13 cellular contexts compared by ENCODE assay signal in the genomic region with DNA sequence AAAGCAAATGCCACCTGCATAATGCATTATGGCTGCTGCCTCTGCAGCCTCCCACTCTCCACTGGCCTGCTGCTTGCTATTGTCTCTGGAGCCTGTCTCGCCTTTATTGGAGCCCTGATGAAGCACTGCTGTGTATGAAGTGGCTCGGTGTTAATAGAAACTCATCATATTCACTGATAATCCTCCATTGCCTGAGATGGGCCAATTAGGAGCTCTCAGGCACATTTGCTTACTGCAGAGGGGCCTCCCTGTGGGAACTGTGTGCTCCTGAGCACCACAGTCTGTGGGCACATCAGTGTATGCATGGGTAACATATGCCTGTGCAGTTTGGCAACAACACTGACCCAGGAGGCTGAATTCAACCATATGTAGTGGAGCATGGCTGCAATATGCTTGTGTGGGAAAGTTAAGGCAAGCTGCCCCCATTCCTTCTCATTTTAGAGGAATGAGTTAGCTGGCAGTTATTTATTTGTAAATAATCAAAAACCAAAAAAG. TPM values are rescaled to one million over a fixed set of nuclear protein-coding genes. Genes with fewer than 3 reads are reported as not detected.
DNase-seq lines count a peak whose midpoint lies in the region; FAIRE-seq and TF ChIP-seq lines count a peak whose summit lies in the region.
"Had no signal": no experiment of that assay in that cellular context is flagged by ENCODE, and none has a peak within 500 bp of the region (broad histone marks: within the 10 kb centered on the region; RNA-seq: fewer than 3 reads in every experiment).

No MANE protein-coding gene starts in this region.

- H3K9me3 ChIP-seq in OCI-LY3 (ENCODE audit: insufficient read depth, low read length) (no peaks in the 10 kb centered on the region), ovary (no peaks in the 10 kb centered on the region), hepatocyte (ENCODE audit: low read depth) (no peaks in the 10 kb centered on the region)

- H3K4me1 ChIP-seq in OCI-LY3 (ENCODE audit: low read length) (peaks cover 25% of the 10 kb centered on the region), ovary (ENCODE audit: insufficient read depth) (peaks cover 4% of the 10 kb centered on the region), hepatocyte (ENCODE audit: insufficient read depth) (peaks cover 27% of the 10 kb centered on the region)

- H3K27ac ChIP-seq in OCI-LY3 (ENCODE audit: low read length) (no peak overlapping the region; the same call in 1 of the 2 replicates), ovary (no peak overlapping the region), hepatocyte (no peak overlapping the region)

- 83 to 87% (median 86%) methylated on average over 2 of the region's 2 CpGs for WGBS in ovary, 3 donors
- 78% methylated on average over 2 of the region's 2 CpGs for WGBS in hepatocyte (ENCODE audit: low lambda C conversion rate, missing lambda C conversion rate)

- H4K20me1 ChIP-seq in OCI-LY3 (ENCODE audit: insufficient read depth, low read length) = no peaks in the 10 kb centered on the region
- no peaks in the 10 kb centered on the region for H4K20me1 ChIP-seq in hepatocyte (ENCODE audit: insufficient read depth, poor library complexity, severe bottlenecking)

- intact Hi-C loops in ovary (cut with DNase I) = loop anchor here in 1 of 4 donors (10.0 kb wide), 1 partner anchor 82 kb away; no protein-coding TSS in a partner anchor

- no peak for TF ChIP-seq EP300 in ovary (IDR thresholded peaks at IDR 0.05)

- no peaks in the 10 kb centered on the region for H3K36me3 ChIP-seq in OCI-LY3 (replicated peaks; ENCODE audit: low read depth, low read length)
- H3K36me3 ChIP-seq in ovary = no peaks in the 10 kb centered on the region
- no peaks in the 10 kb centered on the region for H3K36me3 ChIP-seq in hepatocyte (replicated peaks; ENCODE audit: insufficient read depth, low read depth)

- H3K4me3 ChIP-seq in OCI-LY3 (ENCODE audit: low read length) = no peak overlapping the region
- H3K4me3 ChIP-seq in ovary = no peak overlapping the region
- no peak overlapping the region for H3K4me3 ChIP-seq in hepatocyte

- H3K4me2 ChIP-seq in OCI-LY3 (ENCODE audit: low read length) = peak overlapping the region; percentile 70
- H3K4me2 ChIP-seq in hepatocyte = no peak overlapping the region

- H3K79me2 ChIP-seq in OCI-LY3 (ENCODE audit: low read length) = no peaks in the 10 kb centered on the region
- no peaks in the 10 kb centered on the region for H3K79me2 ChIP-seq in hepatocyte

- H3K9ac ChIP-seq in OCI-LY3 (ENCODE audit: low read length) = no peak overlapping the region

- H2AFZ ChIP-seq in OCI-LY3 (ENCODE audit: low read depth, low read length) (no peak overlapping the region), hepatocyte (no peak overlapping the region)

- no peak for FAIRE-seq in frontal cortex (lab: Jason Lieb, UNC)

- DNase-seq in DMS153 treated with DMSO at 0.1 percent for 48 hours (lab: John Stamatoyannopoulos, UW; ENCODE audit: unreplicated experiment) (peak; percentile 34), NCI-H1694 (lab: John Stamatoyannopoulos, UW) (peak; percentile 77), ovary (peak in 3 of 5 donors; percentile 2 to 9 (median 6)), hepatocyte (ENCODE audit: low spot score) (no peak), frontal cortex (ENCODE audit: low spot score in 2 of 2) (no peak)
- no peak for DNase-seq in activated effector memory CD4-positive, alpha-beta T cell treated with Interleukin-2 at 50 U/mL for 16 hours
- DNase-seq: activated CD8-positive, alpha-beta T cell treated with anti-CD3 and anti-CD28 coated beads, Interleukin-2, amount 10 ng/mL, durations not matched to agents 7 days and 5 days; activated T-cell treated with anti-CD3 and anti-CD28 coated beads, Interleukin-2, amount 50 U/mL, for 24 hours; retina; stimulated activated CD4-positive, alpha-beta T cell treated with anti-CD3 and anti-CD28 coated beads, Interleukin-12 subunit alpha, Interleukin-12 subunit beta, amount 100 ng/mL, for 4 hours; stimulated activated CD8-positive, alpha-beta memory T cell treated with anti-CD3 and anti-CD28 coated beads, Interleukin-4, amount 100 ng/mL, for 48 hours; T-helper 17 cell had no signal

- no peak for TF ChIP-seq POLR2A in ovary (IDR thresholded peaks at IDR 0.05)

- H3K9me2 ChIP-seq in hepatocyte (replicated peaks; ENCODE audit: insufficient read depth) = no peaks in the 10 kb centered on the region

- 0 out of 2 replicates have a peak, but pooled peaks cover 4% of the 10 kb centered on the region for H3K27me3 ChIP-seq in OCI-LY3 (ENCODE audit: low read depth, low read length)
- H3K27me3 ChIP-seq in ovary = no peaks in the 10 kb centered on the region
- H3K27me3 ChIP-seq in hepatocyte = no peaks in the 10 kb centered on the region

- TF ChIP-seq CTCF in OCI-LY3 (IDR thresholded peaks at IDR 0.05; ENCODE audit: low read depth, low read length) (no peak), ovary (IDR thresholded peaks at IDR 0.05) (no peak), hepatocyte (IDR thresholded peaks at IDR 0.05; ENCODE audit: poor library complexity) (no peak)

RNA-seq across cellular contexts. Expression of a gene that starts 11.7 kb away (rescaled TPM):
- total RNA-seq in ovary (100 to 1,000 TPM; 110 to 158 (median 137) TPM), hepatocyte (118 and 132 TPM in 2 replicates), frontal cortex (1.6 TPM)
- polyA plus RNA-seq in ovary (100 to 1,000 TPM; 116 to 175 TPM), hepatocyte (125 and 161 TPM in 2 replicates)
- total RNA-seq: activated CD8-positive, alpha-beta T cell treated with anti-CD3 and anti-CD28 coated beads, Interleukin-2, amount 10 ng/mL, durations not matched to agents 7 days and 5 days; T-helper 17 cell had no signal

RNA-seq across cellular contexts. Expression of a gene that starts 57.3 kb away (rescaled TPM):
- total RNA-seq in ovary = 100 to 1,000 TPM; 124 to 395 (median 220) TPM
- 100 to 1,000 TPM; 113 to 167 TPM for polyA plus RNA-seq in ovary
- 192 and 197 TPM in 2 replicates for total RNA-seq in hepatocyte
- 253 and 274 TPM in 2 replicates for polyA plus RNA-seq in hepatocyte
- total RNA-seq in frontal cortex = 5.3 TPM

Comparison
In these comparisons a context has a peak if more than half of its experiments do, and no peak if none do; other contexts are left out.
1. DNase-seq: peak in DMS153 treated with DMSO at 0.1 percent for 48 hours (single experiment), NCI-H1694 (single experiment) and ovary (3 of 5); none in activated effector memory CD4-positive, alpha-beta T cell treated with Interleukin-2 at 50 U/mL for 16 hours (single experiment), hepatocyte (single experiment) and frontal cortex (0 of 2).
2. RNA of a gene that starts 11.7 kb away (total RNA-seq): 110 to 158 TPM in ovary and 118 to 132 TPM in hepatocyte; 1.6 TPM in frontal cortex (single experiment); every median in the first group is over 10 times any median in the second.
3. RNA of a gene that starts 57.3 kb away (total RNA-seq): 124 to 395 TPM in ovary and 192 to 197 TPM in hepatocyte; 5.3 TPM in frontal cortex (single experiment); every median in the first group is over 10 times any median in the second.